In genomic region chr2:99723632-99724031, GRCh38 we compare ENCODE assay signal across 34 cellular contexts.
"Had no signal": no experiment of that assay in that cellular context is flagged by ENCODE, and none has a peak within 500 bp of the region (broad histone marks: within the 10 kb centered on the region; RNA-seq: fewer than 3 reads in every experiment).

No MANE protein-coding gene starts in this region.

- DNase-seq: activated B cell treated with CpG ODN at 0.5 μM for 24 hours; activated CD4-positive, alpha-beta T cell treated with anti-CD3 and anti-CD28 coated beads for 48 hours; activated CD4-positive, alpha-beta T cell treated with anti-CD3 and anti-CD28 coated beads, Interleukin-2, amount 50 U/mL, for 1 hour; activated CD4-positive, alpha-beta T cell treated with anti-CD3 and anti-CD28 coated beads, Interleukin-2, amount 50 U/mL, for 48 hours; activated CD8-positive, alpha-beta memory T cell treated with anti-CD3 and anti-CD28 coated beads for 24 hours; activated CD8-positive, alpha-beta T cell treated with anti-CD3 and anti-CD28 coated beads for 36 hours; activated effector memory CD4-positive, alpha-beta T cell treated with Interleukin-2 at 50 U/mL for 16 hours; activated gamma-delta T cell treated with Interleukin-2 at 50 U/mL for 16 hours; activated naive CD4-positive, alpha-beta T cell treated with anti-CD3 and anti-CD28 coated beads, Interleukin-2, amount 50 U/mL, for 16 hours; activated naive CD4-positive, alpha-beta T cell treated with Interleukin-2 at 50 U/mL for 16 hours; activated T-cell treated with anti-CD3 and anti-CD28 coated beads, Interleukin-2, amount 50 U/mL, for 4 hours; amniotic stem cell; anterior cingulate cortex; brain microvascular endothelial cell; dorsolateral prefrontal cortex; effector memory CD4-positive, alpha-beta T cell; endodermal cell; foreskin keratinocyte; gastrocnemius medialis; head of caudate nucleus; T-helper 1 cell; T-helper 17 cell; T1000; WERI-Rb-1 had no signal

- H3K27ac Mint-ChIP-seq: activated B cell treated with CpG ODN at 0.5 μM for 24 hours; activated CD8-positive, alpha-beta T cell treated with anti-CD3 and anti-CD28 coated beads for 36 hours; activated naive CD8-positive, alpha-beta T cell; activated T-helper 17 cell treated with anti-CD3 and anti-CD28 coated beads, Interleukin-2, amount 50 U/mL, for 72 hours; dendritic cell treated with granulocyte-macrophage colony-stimulating factor and Interleukin-4, amounts not matched to agents 40 ng/mL and 50 ng/mL, for 4 days; endodermal cell; T-helper 17 cell; T-helper 2 cell treated with Interferon-gamma antibody and Interleukin-4, amounts not matched to agents 5 μg/mL and 100 μg/mL, for 36 hours had no signal

- H3K27ac ChIP-seq: brain microvascular endothelial cell, coronary artery, dorsolateral prefrontal cortex, esophagus muscularis mucosa, foreskin keratinocyte, gastrocnemius medialis, WERI-Rb-1 had no signal

- H3K4me3 ChIP-seq: coronary artery, dorsolateral prefrontal cortex, esophagus muscularis mucosa, gastrocnemius medialis had no signal

- H3K27me3 ChIP-seq: brain microvascular endothelial cell, dorsolateral prefrontal cortex, esophagus muscularis mucosa, foreskin keratinocyte, gastrocnemius medialis had no signal

- H3K9me3 Mint-ChIP-seq: T-helper 2 cell treated with Interferon-gamma antibody and Interleukin-4, amounts not matched to agents 5 μg/mL and 100 μg/mL, for 36 hours had no signal

- H3K9me3 ChIP-seq: gastrocnemius medialis had no signal

- H3K4me1 ChIP-seq: foreskin keratinocyte, gastrocnemius medialis had no signal

- FAIRE-seq: astrocyte, bronchial epithelial cell had no signal

- H3K36me3 ChIP-seq: brain microvascular endothelial cell, esophagus muscularis mucosa, gastrocnemius medialis, WERI-Rb-1 had no signal

- H3K4me1 Mint-ChIP-seq: activated B cell treated with CpG ODN at 0.5 μM for 24 hours; activated T-helper 17 cell treated with anti-CD3 and anti-CD28 coated beads, Interleukin-2, amount 50 U/mL, for 72 hours; central memory CD8-positive, alpha-beta T cell; endodermal cell; T-helper 17 cell had no signal

- H3K27me3 Mint-ChIP-seq: activated B cell treated with CpG ODN at 0.5 μM for 24 hours; activated CD8-positive, alpha-beta T cell treated with anti-CD3 and anti-CD28 coated beads for 36 hours; activated naive CD8-positive, alpha-beta T cell; activated T-helper 17 cell treated with anti-CD3 and anti-CD28 coated beads, Interleukin-2, amount 50 U/mL, for 72 hours; dendritic cell treated with granulocyte-macrophage colony-stimulating factor and Interleukin-4, amounts not matched to agents 40 ng/mL and 50 ng/mL, for 4 days; T-helper 17 cell had no signal

- ATAC-seq: activated CD4-positive, CD25-positive, alpha-beta regulatory T cell treated with anti-CD3 and anti-CD28 coated beads, Interleukin-2, amount 50 U/mL, for 24 hours; activated CD8-positive, alpha-beta T cell treated with anti-CD3 and anti-CD28 coated beads for 36 hours; activated T-cell treated with anti-CD3 and anti-CD28 coated beads, Interleukin-2, amount 50 U/mL, for 4 hours; activated T-helper 17 cell treated with anti-CD3 and anti-CD28 coated beads, Interleukin-2, amount 50 U/mL, for 72 hours; foreskin keratinocyte; gastrocnemius medialis; T-helper 17 cell had no signal

- H3K4me3 Mint-ChIP-seq: activated B cell treated with CpG ODN at 0.5 μM for 24 hours; activated CD8-positive, alpha-beta T cell treated with anti-CD3 and anti-CD28 coated beads for 36 hours; activated naive CD8-positive, alpha-beta T cell; activated T-cell treated with anti-CD3 and anti-CD28 coated beads, Interleukin-2, amount 50 U/mL, for 4 hours; activated T-helper 17 cell treated with anti-CD3 and anti-CD28 coated beads, Interleukin-2, amount 50 U/mL, for 72 hours; central memory CD8-positive, alpha-beta T cell; dendritic cell treated with granulocyte-macrophage colony-stimulating factor and Interleukin-4, amounts not matched to agents 40 ng/mL and 50 ng/mL, for 4 days; endodermal cell; T-helper 17 cell; T-helper 2 cell treated with Interferon-gamma antibody and Interleukin-4, amounts not matched to agents 5 μg/mL and 100 μg/mL, for 36 hours had no signal
